In genomic region chr1:228974296-228974695, GRCh38 we compare ENCODE assay signal across 24 cellular contexts.
"Had no signal": no experiment of that assay in that cellular context is flagged by ENCODE, and none has a peak within 500 bp of the region (broad histone marks: within the 10 kb centered on the region; RNA-seq: fewer than 3 reads in every experiment).

No MANE protein-coding gene starts in this region.

- H3K36me3 Mint-ChIP-seq: activated naive CD4-positive, alpha-beta T cell treated with anti-CD3 and anti-CD28 coated beads, Interleukin-2, amount 50 U/mL, for 24 hours; naive B cell; stimulated activated naive B cell treated with anti-CD40 and anti-IgM and Interleukin-4, amounts not matched to agents 10 μg/mL and 1 μg/mL and 100 μg/mL, for 72 hours; WTC11 had no signal

- H3K4me3 Mint-ChIP-seq: activated naive CD4-positive, alpha-beta T cell treated with anti-CD3 and anti-CD28 coated beads, Interleukin-2, amount 50 U/mL, for 24 hours; activated T-helper 1 cell treated with anti-CD3 and anti-CD28 coated beads, Interleukin-12 subunit alpha, Interleukin-12 subunit beta, Interleukin-2, Interleukin-4 antibody, amounts not matched to agents 30 ng/mL and 10 ng/mL and 1 ng/mL, durations not matched to agents 14 hours and 24 hours and 36 hours; dendritic cell treated with granulocyte-macrophage colony-stimulating factor and Interleukin-4, amounts not matched to agents 40 ng/mL and 50 ng/mL, for 4 days; naive B cell; neural crest cell; stimulated activated naive B cell treated with anti-CD40 and anti-IgM and Interleukin-4, amounts not matched to agents 10 μg/mL and 1 μg/mL and 100 μg/mL, for 72 hours; WTC11 had no signal

- ATAC-seq: body of pancreas; heart right ventricle; left lobe of liver; lower lobe of right lung; stimulated activated naive B cell treated with anti-CD40 and anti-IgM and Interleukin-4, amounts not matched to agents 10 μg/mL and 1 μg/mL and 100 μg/mL, for 72 hours; WTC11 had no signal

- H3K9me3 Mint-ChIP-seq: activated naive CD4-positive, alpha-beta T cell treated with anti-CD3 and anti-CD28 coated beads, Interleukin-2, amount 50 U/mL, for 24 hours; activated T-helper 1 cell treated with anti-CD3 and anti-CD28 coated beads, Interleukin-12 subunit alpha, Interleukin-12 subunit beta, Interleukin-2, Interleukin-4 antibody, amounts not matched to agents 30 ng/mL and 10 ng/mL and 1 ng/mL, durations not matched to agents 14 hours and 24 hours and 36 hours; dendritic cell treated with granulocyte-macrophage colony-stimulating factor and Interleukin-4, amounts not matched to agents 40 ng/mL and 50 ng/mL, for 4 days; naive B cell; neural crest cell; stimulated activated naive B cell treated with anti-CD40 and anti-IgM and Interleukin-4, amounts not matched to agents 10 μg/mL and 1 μg/mL and 100 μg/mL, for 72 hours; WTC11 had no signal

- H3K27ac Mint-ChIP-seq: activated T-helper 1 cell treated with anti-CD3 and anti-CD28 coated beads, Interleukin-12 subunit alpha, Interleukin-12 subunit beta, Interleukin-2, Interleukin-4 antibody, amounts not matched to agents 30 ng/mL and 10 ng/mL and 1 ng/mL, durations not matched to agents 14 hours and 24 hours and 36 hours; naive B cell; WTC11 had no signal

- H3K27me3 Mint-ChIP-seq: activated naive CD4-positive, alpha-beta T cell treated with anti-CD3 and anti-CD28 coated beads, Interleukin-2, amount 50 U/mL, for 24 hours had no signal

- H3K4me1 Mint-ChIP-seq: activated naive CD4-positive, alpha-beta T cell treated with anti-CD3 and anti-CD28 coated beads, Interleukin-2, amount 50 U/mL, for 24 hours; naive B cell; stimulated activated naive B cell treated with anti-CD40 and anti-IgM and Interleukin-4, amounts not matched to agents 10 μg/mL and 1 μg/mL and 100 μg/mL, for 72 hours had no signal

- DNase-seq: activated CD4-positive, alpha-beta T cell treated with anti-CD3 and anti-CD28 coated beads, Interleukin-2, amount 50 U/mL, for 4 hours; activated gamma-delta T cell; activated T-cell treated with anti-CD3 and anti-CD28 coated beads for 4 hours; anterior cingulate cortex; body of pancreas; effector CD8-positive, alpha-beta T cell; erythroblast; foreskin fibroblast; heart right ventricle; kidney; lower lobe of right lung; mesendoderm; naive B cell; sigmoid colon; stimulated activated CD4-positive, alpha-beta T cell treated with anti-CD3 and anti-CD28 coated beads, Interleukin-15, amount 100 ng/mL, for 24 hours; stimulated activated naive B cell treated with anti-CD40 and anti-IgM and Interleukin-4, amounts not matched to agents 10 μg/mL and 1 μg/mL and 100 μg/mL, for 72 hours; T1000; transverse colon had no signal
